Comparison of ENCODE assay signal across 8 cellular contexts in the genomic region with DNA sequence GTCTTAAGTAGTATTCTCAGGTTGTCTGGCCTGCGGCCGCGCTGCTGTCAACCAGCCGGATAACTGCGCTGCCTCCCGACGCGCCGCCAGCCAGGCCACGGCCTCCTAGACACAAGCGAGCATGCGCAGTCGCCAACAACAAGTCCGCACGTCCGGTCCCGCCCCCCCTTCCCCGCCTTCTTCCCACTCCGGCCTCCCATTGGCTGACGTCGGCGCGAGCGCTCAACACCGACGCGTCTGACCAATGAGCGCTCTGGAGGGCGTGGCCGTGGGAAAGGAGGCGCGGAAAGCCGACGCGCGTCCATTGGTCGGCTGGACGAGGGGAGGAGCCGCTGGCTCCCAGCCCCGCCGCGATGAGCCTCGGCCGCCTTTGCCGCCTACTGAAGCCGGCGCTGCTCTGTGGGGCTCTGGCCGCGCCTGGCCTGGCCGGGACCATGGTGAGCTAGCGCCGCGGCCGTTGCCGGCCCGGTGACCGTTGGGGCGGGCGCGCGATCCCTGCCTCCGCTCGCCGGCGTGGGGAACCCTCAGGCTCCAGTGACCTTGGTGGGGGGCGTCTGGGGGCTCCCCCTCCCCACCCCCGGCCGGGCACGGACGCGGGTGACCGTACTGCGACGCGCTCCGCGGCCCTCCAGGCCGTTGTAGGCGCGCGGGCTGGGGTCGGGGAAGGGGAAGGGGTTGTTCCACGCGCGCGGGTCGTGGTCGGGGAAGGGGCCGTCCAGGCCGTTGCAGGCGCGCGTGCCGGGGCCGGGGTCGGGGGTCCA. TPM values are rescaled to one million over a fixed set of nuclear protein-coding genes. Genes with fewer than 3 reads are reported as not detected.
A peak's percentile ranks its signal among the peaks of the same experiment; 100 is the strongest.
DNase-seq lines count a peak whose midpoint lies in the region; ATAC-seq and TF ChIP-seq lines count a peak whose summit lies in the region.

A gene with protein sequence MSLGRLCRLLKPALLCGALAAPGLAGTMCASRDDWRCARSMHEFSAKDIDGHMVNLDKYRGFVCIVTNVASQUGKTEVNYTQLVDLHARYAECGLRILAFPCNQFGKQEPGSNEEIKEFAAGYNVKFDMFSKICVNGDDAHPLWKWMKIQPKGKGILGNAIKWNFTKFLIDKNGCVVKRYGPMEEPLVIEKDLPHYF (plus strand): TSS at position 304 of the 761 bp plus-strand sequence. CDS start 50 bp downstream, at position 354.

- no peak for TF ChIP-seq EP300 in gastroesophageal sphincter (IDR thresholded peaks at IDR 0.05)

- H3K9me3 Mint-ChIP-seq in activated naive CD4-positive, alpha-beta T cell treated with anti-CD3 and anti-CD28 coated beads, Interleukin-2, amount 10 ng/mL, durations not matched to agents 7 days and 5 days = peaks cover 8% of the 10 kb centered on the region

- peaks cover 8% of the 10 kb centered on the region; the same call in 1 of the 2 replicates for H3K36me3 ChIP-seq in SK-N-MC (ENCODE audit: insufficient read depth, low read length)
- peaks cover 0 to 35% of the 10 kb centered on the region in 2 donors for H3K36me3 ChIP-seq in gastroesophageal sphincter

- WGBS in gastroesophageal sphincter (ENCODE audit: low coverage in 1 of 2), 2 donors = 0% methylated on average over 3 to 8 of the region's 96 CpGs

- peak; percentile 89 for ATAC-seq in gastroesophageal sphincter

- peak within 1 kb of the TSS; percentile 92 for H3K27ac ChIP-seq in SK-N-MC
- H3K27ac ChIP-seq in gastroesophageal sphincter = peak within 1 kb of the TSS; percentile 98 to 99 (median 98)

- peaks cover 10% of the 10 kb centered on the region for H3K36me3 Mint-ChIP-seq in activated naive CD4-positive, alpha-beta T cell treated with anti-CD3 and anti-CD28 coated beads, Interleukin-2, amount 10 ng/mL, durations not matched to agents 7 days and 5 days

- H3K9ac ChIP-seq in SK-N-MC (ENCODE audit: insufficient read length) = peak within 1 kb of the TSS; percentile 69

- no peaks in the 10 kb centered on the region for H3K27me3 ChIP-seq in gastroesophageal sphincter

- H3K4me3 Mint-ChIP-seq in activated naive CD4-positive, alpha-beta T cell treated with anti-CD3 and anti-CD28 coated beads, Interleukin-2, amount 10 ng/mL, durations not matched to agents 7 days and 5 days = peak within 1 kb of the TSS; percentile 73

- H3K27me3 Mint-ChIP-seq in activated naive CD4-positive, alpha-beta T cell treated with anti-CD3 and anti-CD28 coated beads, Interleukin-2, amount 10 ng/mL, durations not matched to agents 7 days and 5 days = no peaks in the 10 kb centered on the region

- peaks cover 2% of the 10 kb centered on the region; the same call in 1 of the 2 replicates for H3K9me3 ChIP-seq in SK-N-MC (ENCODE audit: low read depth, low read length)
- no peaks in the 10 kb centered on the region for H3K9me3 ChIP-seq in gastroesophageal sphincter

- TF ChIP-seq CTCF in HFF-Myc (IDR thresholded peaks at IDR 0.05; ENCODE audit: low read depth, low read length, missing control alignments) (no peak), NB4 (IDR thresholded peaks at IDR 0.05; ENCODE audit: low read depth, low read length) (no peak), gastroesophageal sphincter (IDR thresholded peaks at IDR 0.05) (no peak)

- H3K4me1 ChIP-seq in gastroesophageal sphincter = peaks cover 0 to 80% (median 44%) of the 10 kb centered on the region in 3 donors

- CTCF ChIA-PET in activated naive CD4-positive, alpha-beta T cell treated with anti-CD3 and anti-CD28 coated beads, Interleukin-2, amount 10 ng/mL, durations not matched to agents 7 days and 5 days (lab: Charles Lee) = no interaction called here

- H3K4me3 ChIP-seq in HFF-Myc (replicated peaks; ENCODE audit: low read depth, low read length) (peak within 1 kb of the TSS; percentile 63), NB4 (ENCODE audit: low read depth, low read length) (peak within 1 kb of the TSS; percentile 57), SK-N-MC (peak within 1 kb of the TSS; percentile 84), gastroesophageal sphincter (peak within 1 kb of the TSS; percentile 75 to 83)

- peak; percentile 86 for TF ChIP-seq POLR2A in NB4 (IDR thresholded peaks at IDR 0.05; ENCODE audit: extremely low read depth, insufficient read length)
- peak; percentile 98 for TF ChIP-seq POLR2A in gastroesophageal sphincter (IDR thresholded peaks at IDR 0.05)

- H3K4me1 Mint-ChIP-seq in activated naive CD4-positive, alpha-beta T cell treated with anti-CD3 and anti-CD28 coated beads, Interleukin-2, amount 10 ng/mL, durations not matched to agents 7 days and 5 days = peaks cover 61% of the 10 kb centered on the region

- peak within 1 kb of the TSS; percentile 95 for H3K27ac Mint-ChIP-seq in activated naive CD4-positive, alpha-beta T cell treated with anti-CD3 and anti-CD28 coated beads, Interleukin-2, amount 10 ng/mL, durations not matched to agents 7 days and 5 days

- DNase-seq in GM03348 (ENCODE audit: low spot score) (peak; percentile 98), HFF-Myc (ENCODE audit: extremely low read depth, low read depth) (peak; percentile 95), NB4 (ENCODE audit: low read depth) (peak; percentile 97), SK-N-MC (ENCODE audit: low read depth, low spot score) (peak; percentile 91), non-pigmented ciliary epithelial cell (ENCODE audit: low read depth) (peak; percentile 95), superior temporal gyrus (ENCODE audit: extremely low spot score) (peak; percentile 99)
- DNase-seq in activated naive CD4-positive, alpha-beta T cell treated with anti-CD3 and anti-CD28 coated beads, Interleukin-2, amount 10 ng/mL, durations not matched to agents 7 days and 5 days = peak; percentile 99

RNA-seq across cellular contexts. Expression of the gene that starts here (rescaled TPM):
- total RNA-seq in gastroesophageal sphincter = 100 to 1,000 TPM; 311 to 452 (median 349) TPM

Comparison
In these comparisons a context has a peak if more than half of its experiments do, and no peak if none do; other contexts are left out.
1. Peak in every context shown above with its lines: DNase-seq, ATAC-seq, H3K4me3 ChIP-seq and H3K27ac ChIP-seq.